ENCODE assay signal across 1 cellular context in genomic region chr12:6569312-6569711, GRCh38.
TF ChIP-seq lines count a peak whose summit lies in the region.

No MANE protein-coding gene starts in this region.

TF ChIP-seq in GM23338, 12 proteins besides CTCF, POLR2A, EP300 and RAD21 (continued from another document):
- TF ChIP-seq ZNF462 (CRISPR knock-in tag; IDR thresholded peaks at IDR 0.05): no peak
